ENCODE assay signal across 12 cellular contexts in genomic region chrX:20217279-20217678, GRCh38. TPM values are rescaled to one million over a fixed set of nuclear protein-coding genes. Genes with fewer than 3 reads are reported as not detected.
A peak's percentile ranks its signal among the peaks of the same experiment; 100 is the strongest.
DNase-seq lines count a peak whose midpoint lies in the region; ATAC-seq and TF ChIP-seq lines count a peak whose summit lies in the region.
"Had no signal": no experiment of that assay in that cellular context is flagged by ENCODE, and none has a peak within 500 bp of the region (broad histone marks: within the 10 kb centered on the region; RNA-seq: fewer than 3 reads in every experiment).

No MANE protein-coding gene starts in this region.

- peaks cover 31% of the 10 kb centered on the region for H3K4me1 Mint-ChIP-seq in WTC11

- in situ Hi-C loops in astrocyte of the cerebellum (cut with HindIII; ENCODE audit: low sequenced_read_pairs): no loop called here

- H3K4me3 ChIP-seq in astrocyte of the cerebellum (ENCODE audit: low read depth, low read length) (no peak overlapping the region), lower lobe of right lung (peak overlapping the region; percentile 32)

- no peaks in the 10 kb centered on the region for H3K9me3 Mint-ChIP-seq in WTC11
- H3K9me3 Mint-ChIP-seq: immature natural killer cell; T-helper 2 cell treated with Interferon-gamma antibody and Interleukin-4, amounts not matched to agents 5 μg/mL and 100 μg/mL, for 36 hours had no signal

- POLR2A ChIA-PET in WTC11 (lab: Charles Lee): no interaction called here

- H3K9me3 ChIP-seq in lower lobe of right lung: no peaks in the 10 kb centered on the region

- peak in 1 of 2 donors; percentile 39 for ATAC-seq in lower lobe of right lung
- ATAC-seq in WTC11: no peak
- ATAC-seq in HG03135 (IDR thresholded peaks at IDR 0.05; ENCODE audit: unreplicated experiment): no peak
- no peak for ATAC-seq in HG02678 (IDR thresholded peaks at IDR 0.05; ENCODE audit: unreplicated experiment)

- H3K4me3 Mint-ChIP-seq in WTC11: no peak overlapping the region
- H3K4me3 Mint-ChIP-seq: T-helper 2 cell treated with Interferon-gamma antibody and Interleukin-4, amounts not matched to agents 5 μg/mL and 100 μg/mL, for 36 hours; type B pancreatic cell had no signal

- peak overlapping the region; percentile 9 for H3K27ac ChIP-seq in lower lobe of right lung

- no peaks in the 10 kb centered on the region for H3K27me3 Mint-ChIP-seq in WTC11 (ENCODE audit: low read depth)
- H3K27me3 Mint-ChIP-seq: type B pancreatic cell had no signal

- H3K27ac Mint-ChIP-seq in WTC11: no peak overlapping the region
- H3K27ac Mint-ChIP-seq: T-helper 2 cell treated with Interferon-gamma antibody and Interleukin-4, amounts not matched to agents 5 μg/mL and 100 μg/mL, for 36 hours; type B pancreatic cell had no signal

- no peaks in the 10 kb centered on the region for H3K4me1 ChIP-seq in lower lobe of right lung

- CTCF ChIA-PET in WTC11 (lab: Charles Lee): no interaction called here

- intact Hi-C loops in lower lobe of right lung (cut with DNase I): no loop called here

- H3K36me3 Mint-ChIP-seq in WTC11: no peaks in the 10 kb centered on the region

- DNase-seq in COLO829 (ENCODE audit: low spot score): peak; percentile 33
- DNase-seq in LHCN-M2 (ENCODE audit: low read depth): peak; percentile 58
- peak; percentile 39 for DNase-seq in astrocyte of the cerebellum (ENCODE audit: low read depth)
- no peak for DNase-seq in lower lobe of right lung
- no peak for DNase-seq in WTC11 (ENCODE audit: low spot score)
- no peak for DNase-seq in NCI-H1417 (lab: John Stamatoyannopoulos, UW)
- DNase-seq: activated naive CD4-positive, alpha-beta T cell treated with Interleukin-2 at 50 U/mL for 16 hours; immature natural killer cell had no signal

- no peaks in the 10 kb centered on the region for H3K36me3 ChIP-seq in lower lobe of right lung

- TF ChIP-seq CTCF in astrocyte of the cerebellum (IDR thresholded peaks at IDR 0.05; ENCODE audit: low read depth, low read length, missing control alignments) (no peak), lower lobe of right lung (IDR thresholded peaks at IDR 0.05) (no peak), WTC11 (IDR thresholded peaks at IDR 0.05) (no peak)

- H3K27me3 ChIP-seq in lower lobe of right lung (ENCODE audit: low read depth): no peaks in the 10 kb centered on the region

TF ChIP-seq in WTC11, 78 proteins besides CTCF, POLR2A, EP300 and RAD21:
- TF ChIP-seq ZBTB21 (CRISPR knock-in tag; IDR thresholded peaks at IDR 0.05; ENCODE audit: borderline replicate concordance) (no peak), HMGXB4 (CRISPR knock-in tag; IDR thresholded peaks at IDR 0.05) (no peak), JUN (CRISPR knock-in tag; IDR thresholded peaks at IDR 0.05) (no peak), CDX4 (CRISPR knock-in tag; IDR thresholded peaks at IDR 0.05; ENCODE audit: borderline replicate concordance) (no peak), GABPB1 (CRISPR knock-in tag; IDR thresholded peaks at IDR 0.05) (no peak), ZNF317 (CRISPR knock-in tag; IDR thresholded peaks at IDR 0.05; ENCODE audit: borderline replicate concordance, low read depth) (no peak), ATF6 (CRISPR knock-in tag; IDR thresholded peaks at IDR 0.05) (no peak), E2F5 (CRISPR knock-in tag; IDR thresholded peaks at IDR 0.05) (no peak), JAZF1 (CRISPR knock-in tag; IDR thresholded peaks at IDR 0.05) (no peak), USF1 (CRISPR knock-in tag; IDR thresholded peaks at IDR 0.05) (no peak)

RNA-seq across cellular contexts. Expression of gene RPS6KA3, which starts 49.4 kb away (rescaled TPM):
- total RNA-seq in LHCN-M2 (2014; rRNA removed): 21.3 and 27.2 TPM in 2 replicates
- 10.6 TPM for polyA plus RNA-seq in LHCN-M2 (2012)
- 64.5 TPM for total RNA-seq in lower lobe of right lung
- 13.7 to 14.6 TPM (median 13.9 TPM) in 3 replicates for total RNA-seq in WTC11 (2021)

Comparison
In these comparisons a context has a peak if more than half of its experiments do, and no peak if none do; other contexts are left out.
1. DNase-seq: peak in COLO829 (single experiment), LHCN-M2 (single experiment) and astrocyte of the cerebellum (single experiment); none in lower lobe of right lung (single experiment), WTC11 (single experiment) and NCI-H1417 (0 of 3).